In the genomic region with DNA sequence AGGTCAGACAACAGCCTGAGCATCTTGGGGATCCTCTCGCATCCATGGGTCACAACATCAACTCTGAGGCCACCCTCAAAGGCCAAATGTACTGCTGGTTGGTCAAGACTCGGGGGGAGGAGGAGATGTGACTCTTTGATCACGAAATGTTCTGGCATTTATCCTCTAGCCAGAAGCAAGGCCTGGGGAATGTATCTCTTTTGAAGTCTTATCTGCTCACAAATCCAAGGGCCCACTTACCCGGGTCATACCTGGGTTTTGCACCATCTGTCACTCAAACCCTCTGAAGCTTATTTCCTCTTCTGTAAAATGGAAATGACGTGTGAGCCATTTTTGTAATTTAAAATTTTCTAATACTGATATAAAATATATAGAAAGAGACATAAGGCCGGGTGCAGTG, we compare ENCODE assay signal across 29 cellular contexts. TPM values are rescaled to one million over a fixed set of nuclear protein-coding genes. Genes with fewer than 3 reads are reported as not detected.
"Had no signal": no experiment of that assay in that cellular context is flagged by ENCODE, and none has a peak within 500 bp of the region (broad histone marks: within the 10 kb centered on the region; RNA-seq: fewer than 3 reads in every experiment).

No MANE protein-coding gene starts in this region.

- H3K4me3 ChIP-seq: MG63, SJCRH30 had no signal

- H3K27ac ChIP-seq: brain microvascular endothelial cell, SJCRH30 had no signal

- DNase-seq: activated B cell treated with CpG ODN at 0.5 μM for 24 hours; activated CD4-positive, alpha-beta T cell treated with anti-CD3 and anti-CD28 coated beads for 1 hour; activated CD4-positive, alpha-beta T cell treated with anti-CD3 and anti-CD28 coated beads, Interleukin-2, amount 10 ng/mL, durations not matched to agents 24 days and 14 days; activated CD4-positive, alpha-beta T cell treated with anti-CD3 and anti-CD28 coated beads, Interleukin-2, amount 50 U/mL, for 48 hours; activated CD8-positive, alpha-beta memory T cell treated with anti-CD3 and anti-CD28 coated beads, Interleukin-2, amount 10 ng/mL, durations not matched to agents 7 days and 5 days; activated gamma-delta T cell; activated naive CD4-positive, alpha-beta T cell treated with anti-CD3 and anti-CD28 coated beads for 36 hours; activated T-cell treated with anti-CD3 and anti-CD28 coated beads, Interleukin-2, amount 50 U/mL, for 4 hours; brain microvascular endothelial cell; MG63; MV-4-11; NCI-H1092 treated with DMSO at 0.1 percent for 48 hours; NCI-H1417 treated with DMSO at 0.1 percent for 48 hours; NCI-H1694 treated with DMSO at 0.1 percent for 48 hours; NCI-H2081; NCI-H510A treated with DMSO at 0.1 percent for 48 hours; NCI-H69; NK-92 treated with Interleukin-12 subunit alpha and Interleukin-12 subunit beta, amount 100 ng/mL, for 24 hours; OCI-M1; Right ventricle myocardium superior; RPMI8226; SJCRH30; T-cell; T-helper 2 cell; T1000 had no signal

- ATAC-seq: activated CD8-positive, alpha-beta memory T cell treated with anti-CD3 and anti-CD28 coated beads, Interleukin-2, amount 10 ng/mL, durations not matched to agents 7 days and 5 days; activated T-cell treated with anti-CD3 and anti-CD28 coated beads, Interleukin-2, amount 50 U/mL, for 4 hours; Panc1; T-cell had no signal

- H3K9me3 ChIP-seq: MG63, SJCRH30 had no signal

- FAIRE-seq: TTC549 had no signal

- H3K36me3 ChIP-seq: brain microvascular endothelial cell, MG63, SJCRH30 had no signal

- H3K27me3 ChIP-seq: brain microvascular endothelial cell, MG63, SJCRH30 had no signal

RNA-seq across cellular contexts. Expression of gene CA7, which starts 13.2 kb away (rescaled TPM):
- total RNA-seq: activated B cell treated with CpG ODN at 0.5 μM for 24 hours; activated CD8-positive, alpha-beta memory T cell treated with anti-CD3 and anti-CD28 coated beads, Interleukin-2, amount 10 ng/mL, durations not matched to agents 7 days and 5 days; activated naive CD4-positive, alpha-beta T cell treated with anti-CD3 and anti-CD28 coated beads for 36 hours; cardiac septum; cerebellum; Right ventricle myocardium superior; SJCRH30; T-cell had no signal

RNA-seq across cellular contexts. Expression of gene TERB1, which starts 56.1 kb away (rescaled TPM):
- total RNA-seq: activated B cell treated with CpG ODN at 0.5 μM for 24 hours; activated naive CD4-positive, alpha-beta T cell treated with anti-CD3 and anti-CD28 coated beads for 36 hours; activated T-cell treated with anti-CD3 and anti-CD28 coated beads, Interleukin-2, amount 50 U/mL, for 4 hours; cardiac septum; cerebellum; Right ventricle myocardium superior; SJCRH30 had no signal
